In genomic region chr2:215137329-215137686, GRCh38 we compare ENCODE assay signal across 1 cellular context.
TF ChIP-seq lines count a peak whose summit lies in the region.

No MANE protein-coding gene starts in this region.

TF ChIP-seq in HCT116, 20 proteins besides CTCF, POLR2A, EP300 and RAD21:
- TF ChIP-seq REST (IDR thresholded peaks at IDR 0.05; ENCODE audit: low read depth) (no peak), SRF (IDR thresholded peaks at IDR 0.05; ENCODE audit: low read depth) (no peak), MAX (IDR thresholded peaks at IDR 0.05) (no peak)
TF ChIP-seq in HCT116: peak in this region for 0.
